In the genomic region with DNA sequence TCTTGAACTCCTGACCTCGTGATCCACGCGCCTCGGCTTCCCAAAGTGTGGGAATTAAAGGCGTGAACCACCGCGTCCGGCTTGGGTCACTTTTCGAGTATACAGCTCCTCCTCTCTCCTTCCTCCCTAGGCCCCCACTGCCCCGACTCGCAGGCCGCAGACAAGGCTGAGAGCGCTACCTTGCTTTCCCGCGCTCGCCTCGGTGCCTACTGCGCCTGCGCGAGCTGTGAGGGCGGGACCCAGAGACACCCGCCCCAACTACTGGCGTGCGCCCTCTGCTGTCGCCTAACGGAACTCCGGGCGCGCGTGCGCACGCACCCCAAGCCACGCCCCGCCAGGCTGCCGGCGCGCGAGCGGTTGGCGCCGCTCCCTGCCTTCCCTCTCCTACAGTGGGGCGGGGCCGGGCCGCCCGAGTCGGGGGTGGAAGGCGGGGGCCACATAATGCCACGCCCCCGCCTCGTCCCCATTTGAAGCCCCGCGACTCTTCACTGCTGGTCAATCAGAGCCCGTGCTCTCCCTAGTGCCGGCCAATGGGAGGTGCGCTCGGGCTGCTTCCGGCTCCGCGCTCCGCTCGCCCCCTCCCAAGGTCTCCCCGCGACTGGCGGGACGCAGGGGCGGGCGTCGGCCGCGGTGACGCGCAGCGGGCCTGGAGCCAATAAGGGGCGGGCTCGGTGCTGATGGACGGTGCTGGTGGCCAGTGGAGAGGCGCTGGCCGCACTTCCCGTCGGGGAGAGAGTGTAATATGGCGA, we compare ENCODE assay signal across 8 cellular contexts. TPM values are rescaled to one million over a fixed set of nuclear protein-coding genes. Genes with fewer than 3 reads are reported as not detected.
DNase-seq lines count a peak whose midpoint lies in the region; ATAC-seq and TF ChIP-seq lines count a peak whose summit lies in the region.

Gene RAB8A, plus strand, starts transcription at position 730 of the 749 bp plus-strand sequence. Its CDS starts 13 bp downstream, at position 743.

- peaks cover 38% of the 10 kb centered on the region for H3K4me1 ChIP-seq in CD4-positive, CD25-positive, alpha-beta regulatory T cell (ENCODE audit: control insufficient read depth, insufficient read depth, low read length, poor library complexity, severe bottlenecking)
- peaks cover 6 to 48% of the 10 kb centered on the region in 2 donors for H3K4me1 ChIP-seq in left lung

- H3K27me3 ChIP-seq in CD4-positive, CD25-positive, alpha-beta regulatory T cell (ENCODE audit: control insufficient read depth, insufficient read depth, low read length): no peaks in the 10 kb centered on the region
- no peaks in the 10 kb centered on the region for H3K27me3 ChIP-seq in left lung

- TF ChIP-seq CTCF in left lung (IDR thresholded peaks at IDR 0.05): peak; percentile 91 to 98

- peaks cover 10% of the 10 kb centered on the region for H3K36me3 ChIP-seq in CD4-positive, CD25-positive, alpha-beta regulatory T cell (ENCODE audit: control insufficient read depth, insufficient read depth, low read length)
- peaks cover 0 to 24% of the 10 kb centered on the region in 2 donors for H3K36me3 ChIP-seq in left lung

- H3K4me1 Mint-ChIP-seq in CD4-positive, CD25-positive, alpha-beta regulatory T cell: peaks cover 0 to 45% (median 30%) of the 10 kb centered on the region in 4 donors
- H3K4me1 Mint-ChIP-seq in dendritic cell treated with granulocyte-macrophage colony-stimulating factor and Interleukin-4, amounts not matched to agents 40 ng/mL and 50 ng/mL, for 4 days (ENCODE audit: low read depth): peaks cover 39% of the 10 kb centered on the region

- DNase-seq in CD4-positive, CD25-positive, alpha-beta regulatory T cell: peak; percentile 97 to 99 (median 99)
- peak; percentile 90 for DNase-seq in NCI-H748 treated with DMSO at 0.1 percent for 48 hours (lab: John Stamatoyannopoulos, UW)
- peak; percentile 97 to 100 for DNase-seq in activated CD4-positive, alpha-beta T cell treated with anti-CD3 and anti-CD28 coated beads, Interleukin-2, amount 50 U/mL, for 24 hours (ENCODE audit: low read depth in 1 of 2, low spot score in 1 of 2)
- peak; percentile 99 for DNase-seq in left lung
- DNase-seq in stimulated activated CD4-positive, alpha-beta T cell treated with anti-CD3 and anti-CD28 coated beads, Interleukin-2, amount 100 ng/mL, for 48 hours: peak; percentile 100

- intact Hi-C loops in dendritic cell treated with granulocyte-macrophage colony-stimulating factor and Interleukin-4, amounts not matched to agents 40 ng/mL and 50 ng/mL, for 4 days (cut with micrococcal nuclease): loop anchor here (1.0 to 5.0 kb wide), 4 partner anchors 8 to 74 kb away; partner anchors contain the start of gene FAM32A
- intact Hi-C loops in left lung (cut with DNase I): no loop called here

- peak; percentile 93 for ATAC-seq in CD4-positive, CD25-positive, alpha-beta regulatory T cell (ENCODE audit: low read depth in 2 of 2)
- peak; percentile 84 for ATAC-seq in GM19395 (IDR thresholded peaks at IDR 0.05; ENCODE audit: unreplicated experiment)
- ATAC-seq in HG03565 (IDR thresholded peaks at IDR 0.05; ENCODE audit: unreplicated experiment): peak; percentile 83
- ATAC-seq in left lung: peak; percentile 96

- H3K27ac ChIP-seq in CD4-positive, CD25-positive, alpha-beta regulatory T cell (ENCODE audit: insufficient read depth, low read length, poor library complexity, severe bottlenecking): peak within 1 kb of the TSS; percentile 92
- peak within 1 kb of the TSS; percentile 81 to 92 for H3K27ac ChIP-seq in left lung

- no peaks in the 10 kb centered on the region for H3K27me3 Mint-ChIP-seq in CD4-positive, CD25-positive, alpha-beta regulatory T cell
- no peaks in the 10 kb centered on the region for H3K27me3 Mint-ChIP-seq in dendritic cell treated with granulocyte-macrophage colony-stimulating factor and Interleukin-4, amounts not matched to agents 40 ng/mL and 50 ng/mL, for 4 days

- peak within 1 kb of the TSS; percentile 96 to 99 (median 99) for H3K27ac Mint-ChIP-seq in CD4-positive, CD25-positive, alpha-beta regulatory T cell
- peak within 1 kb of the TSS; percentile 99 for H3K27ac Mint-ChIP-seq in dendritic cell treated with granulocyte-macrophage colony-stimulating factor and Interleukin-4, amounts not matched to agents 40 ng/mL and 50 ng/mL, for 4 days

- H3K9me3 ChIP-seq in CD4-positive, CD25-positive, alpha-beta regulatory T cell (ENCODE audit: control insufficient read depth in 2 of 2, low read length in 2 of 2): no peaks in the 10 kb centered on the region
- H3K9me3 ChIP-seq in left lung: no peaks in the 10 kb centered on the region

- H3K4me3 ChIP-seq in CD4-positive, CD25-positive, alpha-beta regulatory T cell (ENCODE audit: low read depth, low read length): peak within 1 kb of the TSS; percentile 90
- H3K4me3 ChIP-seq in left lung: peak within 1 kb of the TSS; percentile 90 to 94

- peak within 1 kb of the TSS; percentile 96 to 98 (median 96) for H3K4me3 Mint-ChIP-seq in CD4-positive, CD25-positive, alpha-beta regulatory T cell
- peak within 1 kb of the TSS; percentile 94 for H3K4me3 Mint-ChIP-seq in dendritic cell treated with granulocyte-macrophage colony-stimulating factor and Interleukin-4, amounts not matched to agents 40 ng/mL and 50 ng/mL, for 4 days

- H3K36me3 Mint-ChIP-seq in CD4-positive, CD25-positive, alpha-beta regulatory T cell: peaks cover 5% of the 10 kb centered on the region
- peaks cover 45% of the 10 kb centered on the region for H3K36me3 Mint-ChIP-seq in dendritic cell treated with granulocyte-macrophage colony-stimulating factor and Interleukin-4, amounts not matched to agents 40 ng/mL and 50 ng/mL, for 4 days (ENCODE audit: low read depth)

- H3K9me3 Mint-ChIP-seq in CD4-positive, CD25-positive, alpha-beta regulatory T cell: no peaks in the 10 kb centered on the region
- no peaks in the 10 kb centered on the region for H3K9me3 Mint-ChIP-seq in dendritic cell treated with granulocyte-macrophage colony-stimulating factor and Interleukin-4, amounts not matched to agents 40 ng/mL and 50 ng/mL, for 4 days

RNA-seq across cellular contexts. Expression of gene RAB8A, which starts in this region (rescaled TPM):
- total RNA-seq in CD4-positive, CD25-positive, alpha-beta regulatory T cell: 88.1 TPM
- 10 to 100 TPM; 79.6 to 93.0 (median 87.8) TPM for polyA plus RNA-seq in CD4-positive, CD25-positive, alpha-beta regulatory T cell
- total RNA-seq in left lung: 10 to 100 TPM; 70.7 to 88.8 TPM

Comparison
In these comparisons a context has a peak if more than half of its experiments do, and no peak if none do; other contexts are left out.
1. Peak in every context shown above with its lines: DNase-seq, ATAC-seq, H3K4me3 ChIP-seq and H3K27ac ChIP-seq.